1 cellular context compared by ENCODE assay signal in genomic region chr2:46697830-46698323, GRCh38.
TF ChIP-seq lines count a peak whose summit lies in the region.

No MANE protein-coding gene starts in this region.

TF ChIP-seq in HepG2, 621 proteins besides CTCF, POLR2A, EP300 and RAD21 (continued from another document and continues in another):
- TF ChIP-seq AKNA (CRISPR knock-in tag; IDR thresholded peaks at IDR 0.05; ENCODE audit: borderline replicate concordance): no peak
- no peak for TF ChIP-seq LBX2 (CRISPR knock-in tag; IDR thresholded peaks at IDR 0.05; ENCODE audit: borderline replicate concordance)
- TF ChIP-seq ZNF160 (CRISPR knock-in tag; IDR thresholded peaks at IDR 0.05): 0 out of 2 replicates have a peak, but pooled peaks have one; percentile 52
- TF ChIP-seq, protein P1, sequence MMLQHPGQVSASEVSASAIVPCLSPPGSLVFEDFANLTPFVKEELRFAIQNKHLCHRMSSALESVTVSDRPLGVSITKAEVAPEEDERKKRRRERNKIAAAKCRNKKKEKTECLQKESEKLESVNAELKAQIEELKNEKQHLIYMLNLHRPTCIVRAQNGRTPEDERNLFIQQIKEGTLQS (CRISPR knock-in tag; IDR thresholded peaks at IDR 0.05): no peak
- TF ChIP-seq FOXP1 (IDR thresholded peaks at IDR 0.05): no peak
- no peak for TF ChIP-seq FOXP1 (CRISPR knock-in tag; IDR thresholded peaks at IDR 0.05)
- TF ChIP-seq KDM1A (CRISPR knock-in tag; IDR thresholded peaks at IDR 0.05): no peak
- peak; percentile 29; the same call in 1 of the 2 replicates for TF ChIP-seq SALL1 (CRISPR knock-in tag; IDR thresholded peaks at IDR 0.05)
- TF ChIP-seq, protein P2, sequence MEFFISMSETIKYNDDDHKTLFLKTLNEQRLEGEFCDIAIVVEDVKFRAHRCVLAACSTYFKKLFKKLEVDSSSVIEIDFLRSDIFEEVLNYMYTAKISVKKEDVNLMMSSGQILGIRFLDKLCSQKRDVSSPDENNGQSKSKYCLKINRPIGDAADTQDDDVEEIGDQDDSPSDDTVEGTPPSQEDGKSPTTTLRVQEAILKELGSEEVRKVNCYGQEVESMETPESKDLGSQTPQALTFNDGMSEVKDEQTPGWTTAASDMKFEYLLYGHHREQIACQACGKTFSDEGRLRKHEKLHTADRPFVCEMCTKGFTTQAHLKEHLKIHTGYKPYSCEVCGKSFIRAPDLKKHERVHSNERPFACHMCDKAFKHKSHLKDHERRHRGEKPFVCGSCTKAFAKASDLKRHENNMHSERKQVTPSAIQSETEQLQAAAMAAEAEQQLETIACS (CRISPR knock-in tag; IDR thresholded peaks at IDR 0.05): no peak; the same call in 1 of the 2 replicates
- TF ChIP-seq ZSCAN25 (CRISPR knock-in tag; IDR thresholded peaks at IDR 0.05): no peak
- TF ChIP-seq HES4 (CRISPR knock-in tag; IDR thresholded peaks at IDR 0.05; ENCODE audit: borderline replicate concordance): no peak
- no peak for TF ChIP-seq TBL1XR1 (IDR thresholded peaks at IDR 0.05; ENCODE audit: borderline replicate concordance, low read length, partially characterized antibody)
- 0 out of 3 replicates have a peak, but pooled peaks have one; percentile 2 for TF ChIP-seq MXI1 (IDR thresholded peaks at IDR 0.05; ENCODE audit: borderline replicate concordance, low read depth, low read length)
- no peak for TF ChIP-seq ZBTB42 (CRISPR knock-in tag; IDR thresholded peaks at IDR 0.05)
- TF ChIP-seq, protein P3, sequence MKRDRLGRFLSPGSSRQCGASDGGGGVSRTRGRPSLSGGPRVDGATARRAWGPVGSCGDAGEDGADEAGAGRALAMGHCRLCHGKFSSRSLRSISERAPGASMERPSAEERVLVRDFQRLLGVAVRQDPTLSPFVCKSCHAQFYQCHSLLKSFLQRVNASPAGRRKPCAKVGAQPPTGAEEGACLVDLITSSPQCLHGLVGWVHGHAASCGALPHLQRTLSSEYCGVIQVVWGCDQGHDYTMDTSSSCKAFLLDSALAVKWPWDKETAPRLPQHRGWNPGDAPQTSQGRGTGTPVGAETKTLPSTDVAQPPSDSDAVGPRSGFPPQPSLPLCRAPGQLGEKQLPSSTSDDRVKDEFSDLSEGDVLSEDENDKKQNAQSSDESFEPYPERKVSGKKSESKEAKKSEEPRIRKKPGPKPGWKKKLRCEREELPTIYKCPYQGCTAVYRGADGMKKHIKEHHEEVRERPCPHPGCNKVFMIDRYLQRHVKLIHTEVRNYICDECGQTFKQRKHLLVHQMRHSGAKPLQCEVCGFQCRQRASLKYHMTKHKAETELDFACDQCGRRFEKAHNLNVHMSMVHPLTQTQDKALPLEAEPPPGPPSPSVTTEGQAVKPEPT (CRISPR knock-in tag; IDR thresholded peaks at IDR 0.05; ENCODE audit: low read depth): no peak
- TF ChIP-seq HOXA9 (CRISPR knock-in tag; IDR thresholded peaks at IDR 0.05; ENCODE audit: borderline replicate concordance): no peak
- TF ChIP-seq ZNF713 (CRISPR knock-in tag; IDR thresholded peaks at IDR 0.05): no peak
- no peak for TF ChIP-seq ZNF704 (CRISPR knock-in tag; IDR thresholded peaks at IDR 0.05; ENCODE audit: borderline replicate concordance)
- TF ChIP-seq HNF4G (IDR thresholded peaks at IDR 0.05; ENCODE audit: borderline replicate concordance, low read depth, low read length): peak; percentile 86
- peak; percentile 74; the same call in 1 of the 2 replicates for TF ChIP-seq HNF4G (CRISPR knock-in tag; IDR thresholded peaks at IDR 0.05; ENCODE audit: borderline replicate concordance, low read depth)
- no peak for TF ChIP-seq GTF3A (CRISPR knock-in tag; conservative IDR thresholded peaks at IDR 0.05)
- TF ChIP-seq CCAR2 (optimal IDR thresholded peaks at IDR 0.05; ENCODE audit: low read depth, low read length): no peak
- TF ChIP-seq, protein P4, sequence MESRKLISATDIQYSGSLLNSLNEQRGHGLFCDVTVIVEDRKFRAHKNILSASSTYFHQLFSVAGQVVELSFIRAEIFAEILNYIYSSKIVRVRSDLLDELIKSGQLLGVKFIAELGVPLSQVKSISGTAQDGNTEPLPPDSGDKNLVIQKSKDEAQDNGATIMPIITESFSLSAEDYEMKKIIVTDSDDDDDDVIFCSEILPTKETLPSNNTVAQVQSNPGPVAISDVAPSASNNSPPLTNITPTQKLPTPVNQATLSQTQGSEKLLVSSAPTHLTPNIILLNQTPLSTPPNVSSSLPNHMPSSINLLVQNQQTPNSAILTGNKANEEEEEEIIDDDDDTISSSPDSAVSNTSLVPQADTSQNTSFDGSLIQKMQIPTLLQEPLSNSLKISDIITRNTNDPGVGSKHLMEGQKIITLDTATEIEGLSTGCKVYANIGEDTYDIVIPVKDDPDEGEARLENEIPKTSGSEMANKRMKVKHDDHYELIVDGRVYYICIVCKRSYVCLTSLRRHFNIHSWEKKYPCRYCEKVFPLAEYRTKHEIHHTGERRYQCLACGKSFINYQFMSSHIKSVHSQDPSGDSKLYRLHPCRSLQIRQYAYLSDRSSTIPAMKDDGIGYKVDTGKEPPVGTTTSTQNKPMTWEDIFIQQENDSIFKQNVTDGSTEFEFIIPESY (CRISPR knock-in tag; IDR thresholded peaks at IDR 0.05): no peak
- no peak; the same call in 1 of the 2 replicates for TF ChIP-seq GATAD1 (CRISPR knock-in tag; IDR thresholded peaks at IDR 0.05)
- TF ChIP-seq ZNF451 (CRISPR knock-in tag; IDR thresholded peaks at IDR 0.05): no peak
- TF ChIP-seq MED1 (CRISPR knock-in tag; IDR thresholded peaks at IDR 0.05): 0 out of 2 replicates have a peak, but pooled peaks have one; percentile 46
- 0 out of 2 replicates have a peak, but pooled peaks have one; percentile 31 for TF ChIP-seq PPARG (CRISPR knock-in tag; conservative IDR thresholded peaks at IDR 0.05)
- no peak for TF ChIP-seq CHCHD3 (CRISPR knock-in tag; IDR thresholded peaks at IDR 0.05)
- TF ChIP-seq HMGXB3 (CRISPR knock-in tag; IDR thresholded peaks at IDR 0.05; ENCODE audit: borderline replicate concordance): no peak
- no peak for TF ChIP-seq TEAD3 (CRISPR knock-in tag; optimal IDR thresholded peaks at IDR 0.05; ENCODE audit: borderline replicate concordance)
- 0 out of 2 replicates have a peak, but pooled peaks have one; percentile 13 for TF ChIP-seq ZNF34 (CRISPR knock-in tag; IDR thresholded peaks at IDR 0.05; ENCODE audit: borderline replicate concordance)
- no peak; the same call in 1 of the 2 replicates for TF ChIP-seq YEATS4 (CRISPR knock-in tag; IDR thresholded peaks at IDR 0.05; ENCODE audit: borderline replicate concordance)
- no peak for TF ChIP-seq TCF12 (IDR thresholded peaks at IDR 0.05)
- no peak for TF ChIP-seq TCF12 (CRISPR knock-in tag; IDR thresholded peaks at IDR 0.05)
- no peak for TF ChIP-seq ZNF749 (CRISPR knock-in tag; IDR thresholded peaks at IDR 0.05; ENCODE audit: borderline replicate concordance)
- TF ChIP-seq JDP2 (CRISPR knock-in tag; IDR thresholded peaks at IDR 0.05; ENCODE audit: borderline replicate concordance): no peak
- no peak for TF ChIP-seq HOXA3 (CRISPR knock-in tag; IDR thresholded peaks at IDR 0.05)
- TF ChIP-seq ARNT2 (CRISPR knock-in tag; IDR thresholded peaks at IDR 0.05; ENCODE audit: low read depth): no peak
- TF ChIP-seq, protein P5, sequence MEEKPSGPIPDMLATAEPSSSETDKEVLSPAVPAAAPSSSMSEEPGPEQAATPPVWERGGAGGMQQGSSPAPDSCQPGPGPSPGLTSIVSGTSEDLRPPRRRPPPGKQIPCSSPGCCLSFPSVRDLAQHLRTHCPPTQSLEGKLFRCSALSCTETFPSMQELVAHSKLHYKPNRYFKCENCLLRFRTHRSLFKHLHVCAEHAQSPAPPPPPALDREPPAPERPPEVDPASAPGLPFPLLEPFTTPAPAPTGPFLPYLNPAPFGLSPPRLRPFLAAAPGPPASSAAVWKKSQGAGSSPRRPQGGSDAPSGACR (CRISPR knock-in tag; IDR thresholded peaks at IDR 0.05): no peak
- no peak for TF ChIP-seq ATAD3A (CRISPR knock-in tag; IDR thresholded peaks at IDR 0.05)
- TF ChIP-seq GZF1 (CRISPR knock-in tag; IDR thresholded peaks at IDR 0.05): no peak
- TF ChIP-seq SP4 (CRISPR knock-in tag; IDR thresholded peaks at IDR 0.05): no peak
- no peak for TF ChIP-seq ZNF383 (CRISPR knock-in tag; IDR thresholded peaks at IDR 0.05; ENCODE audit: borderline replicate concordance)
- TF ChIP-seq ZNF678 (CRISPR knock-in tag; IDR thresholded peaks at IDR 0.05): no peak
- no peak for TF ChIP-seq ZNF615 (CRISPR knock-in tag; IDR thresholded peaks at IDR 0.05; ENCODE audit: borderline replicate concordance)
- no peak for TF ChIP-seq MTF1 (CRISPR knock-in tag; IDR thresholded peaks at IDR 0.05)
- no peak for TF ChIP-seq TGIF2 (CRISPR knock-in tag; IDR thresholded peaks at IDR 0.05)
- TF ChIP-seq DPF2 (CRISPR knock-in tag; IDR thresholded peaks at IDR 0.05; ENCODE audit: borderline replicate concordance, low read depth): no peak
- TF ChIP-seq ZNF614 (CRISPR knock-in tag; IDR thresholded peaks at IDR 0.05; ENCODE audit: borderline replicate concordance): no peak; the same call in 1 of the 2 replicates
- 0 out of 2 replicates have a peak, but pooled peaks have one; percentile 34 for TF ChIP-seq THRA (CRISPR knock-in tag; IDR thresholded peaks at IDR 0.05; ENCODE audit: borderline replicate concordance)
